23 cellular contexts compared by ENCODE assay signal in the genomic region with DNA sequence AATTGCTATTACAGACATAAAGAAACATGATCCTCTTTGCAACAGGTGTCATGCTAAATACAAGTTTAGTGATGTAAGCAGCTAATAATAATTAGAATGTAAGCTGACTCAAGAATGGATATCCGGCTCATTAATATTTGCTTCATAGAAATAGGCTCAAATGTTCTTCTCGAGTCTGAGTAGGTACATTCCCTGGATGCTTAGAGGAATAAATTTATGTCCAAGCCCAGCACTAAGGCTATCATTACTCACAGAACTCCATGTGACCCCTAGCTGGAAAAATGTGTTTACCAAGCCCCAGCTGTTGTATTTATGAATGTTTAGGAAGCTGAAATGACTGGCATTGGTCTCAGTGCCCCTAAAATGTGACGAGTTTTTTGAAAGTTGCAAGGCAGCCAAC.
"Had no signal": no experiment of that assay in that cellular context is flagged by ENCODE, and none has a peak within 500 bp of the region (broad histone marks: within the 10 kb centered on the region; RNA-seq: fewer than 3 reads in every experiment).

No MANE protein-coding gene starts in this region.

- H3K27ac ChIP-seq: body of pancreas, epithelial cell of prostate, esophagus squamous epithelium, left ventricle myocardium inferior, neutrophil, sigmoid colon, thoracic aorta had no signal

- H3K27me3 ChIP-seq: body of pancreas, esophagus squamous epithelium, neutrophil, sigmoid colon had no signal

- H3K4me3 ChIP-seq: body of pancreas, esophagus squamous epithelium, left ventricle myocardium inferior, lung, sigmoid colon, thoracic aorta had no signal

- H3K36me3 ChIP-seq: esophagus squamous epithelium, left ventricle myocardium inferior, neutrophil, sigmoid colon, thoracic aorta had no signal

- DNase-seq: activated CD4-positive, alpha-beta T cell treated with anti-CD3 and anti-CD28 coated beads for 36 hours; activated CD4-positive, CD25-positive, alpha-beta regulatory T cell; activated effector memory CD4-positive, alpha-beta T cell treated with Interleukin-2 at 50 U/mL for 16 hours; activated naive CD4-positive, alpha-beta T cell treated with Interleukin-2 at 50 U/mL for 16 hours; activated T-cell treated with anti-CD3 and anti-CD28 coated beads for 4 hours; anterior cingulate cortex; body of pancreas; dermis blood vessel endothelial cell; effector CD8-positive, alpha-beta T cell; esophagus squamous epithelium; foreskin melanocyte; glutamatergic neuron; left ventricle myocardium inferior; mesendoderm; nephron progenitor cell; retina; sigmoid colon; T-helper 1 cell; trophoblast cell had no signal

- ATAC-seq: activated CD4-positive, alpha-beta T cell treated with anti-CD3 and anti-CD28 coated beads for 36 hours; body of pancreas had no signal

- H3K9me3 ChIP-seq: body of pancreas, esophagus squamous epithelium, left ventricle myocardium inferior, neutrophil, sigmoid colon, thoracic aorta had no signal

- H3K4me1 ChIP-seq: body of pancreas, esophagus squamous epithelium, left ventricle myocardium inferior, sigmoid colon had no signal
